Comparison of ENCODE assay signal across 14 cellular contexts in genomic region chr9:127829205-127829935, GRCh38. TPM values are rescaled to one million over a fixed set of nuclear protein-coding genes. Genes with fewer than 3 reads are reported as not detected.
DNase-seq lines count a peak whose midpoint lies in the region; ATAC-seq and TF ChIP-seq lines count a peak whose summit lies in the region.
"Had no signal": no experiment of that assay in that cellular context is flagged by ENCODE, and none has a peak within 500 bp of the region (broad histone marks: within the 10 kb centered on the region; RNA-seq: fewer than 3 reads in every experiment).

No MANE protein-coding gene starts in this region.

- no TSS peak for BruUV-seq in HCT116 (replicated peaks; lab: Mats Ljungman, UMichigan)

- no peak overlapping the region for H4K5ac ChIP-seq in mesendoderm (ENCODE audit: low read length)

- H2AFZ ChIP-seq in HCT116 (ENCODE audit: low read depth, low read length, poor library complexity, severe bottlenecking): peak overlapping the region; percentile 79

- no peaks in the 10 kb centered on the region for H4K20me1 ChIP-seq in HCT116 (ENCODE audit: insufficient read depth)

- ATAC-seq in HCT116 (no peak), GM19351 (IDR thresholded peaks at IDR 0.05; ENCODE audit: unreplicated experiment) (no peak), GM18858 (IDR thresholded peaks at IDR 0.05; ENCODE audit: unreplicated experiment) (no peak), HG03342 (IDR thresholded peaks at IDR 0.05; ENCODE audit: unreplicated experiment) (no peak)
- no peak for ATAC-seq in central memory CD8-positive, alpha-beta T cell (replicated peaks; ENCODE audit: extremely low read depth, poor library complexity, severe bottlenecking)
- ATAC-seq in stimulated activated memory B cell treated with anti-CD40 and anti-IgM and Interleukin-4, amounts not matched to agents 10 μg/mL and 1 μg/mL and 100 μg/mL, for 72 hours: peak; percentile 5
- no peak for ATAC-seq in activated CD4-positive, CD25-positive, alpha-beta regulatory T cell treated with anti-CD3 and anti-CD28 coated beads, Interleukin-2, amount 50 U/mL, for 24 hours

- intact Hi-C loops in HCT116 (cut with micrococcal nuclease): no loop called here

- H3K27me3 Mint-ChIP-seq in central memory CD8-positive, alpha-beta T cell: no peaks in the 10 kb centered on the region
- no peaks in the 10 kb centered on the region for H3K27me3 Mint-ChIP-seq in stimulated activated memory B cell treated with anti-CD40 and anti-IgM and Interleukin-4, amounts not matched to agents 10 μg/mL and 1 μg/mL and 100 μg/mL, for 72 hours

- no peak overlapping the region for H4K8ac ChIP-seq in mesendoderm (ENCODE audit: low read depth, low read length)

- TF ChIP-seq POLR2A in HCT116 (IDR thresholded peaks at IDR 0.05; ENCODE audit: borderline replicate concordance, extremely low read depth, insufficient read depth, insufficient read length): no peak

- no peaks in the 10 kb centered on the region for H3K9me3 Mint-ChIP-seq in central memory CD8-positive, alpha-beta T cell
- no peaks in the 10 kb centered on the region for H3K9me3 Mint-ChIP-seq in stimulated activated memory B cell treated with anti-CD40 and anti-IgM and Interleukin-4, amounts not matched to agents 10 μg/mL and 1 μg/mL and 100 μg/mL, for 72 hours

- no peaks in the 10 kb centered on the region for H3K27me3 ChIP-seq in HCT116 (ENCODE audit: insufficient read depth, low read length)
- H3K27me3 ChIP-seq in mesendoderm (ENCODE audit: insufficient read depth, low read length, poor library complexity): no peaks in the 10 kb centered on the region

- RAD21 ChIA-PET in HCT116 (lab: Charles Lee; ENCODE audit: low non-redundant PET in 1 of 2, low total read pairs in 2 of 2, uncharacterized antibody in 2 of 2, unreplicated experiment in 2 of 2): no interaction called here

- no peak overlapping the region for H2AK5ac ChIP-seq in mesendoderm (ENCODE audit: low read length)

- H3K36me3 ChIP-seq in HCT116 (ENCODE audit: control insufficient read depth in 1 of 2, insufficient read depth in 2 of 2, low read length in 2 of 2) (no peaks in the 10 kb centered on the region), mesendoderm (ENCODE audit: control insufficient read depth, insufficient read depth, low read length) (no peaks in the 10 kb centered on the region)

- no peak for TF ChIP-seq RAD21 in HCT116 (IDR thresholded peaks at IDR 0.05; ENCODE audit: low read depth)

- POLR2A ChIA-PET in HCT116 (lab: Charles Lee): interaction anchor here (0.6 kb wide), 2 partner anchors 72 to 373 kb away, joined by 3 to 4 read pairs; no protein-coding TSS in a partner anchor

- H3K4me2 ChIP-seq in HCT116 (ENCODE audit: low read length) (peak overlapping the region; percentile 87; the same call in 1 of the 2 replicates), mesendoderm (ENCODE audit: low read length) (no peak overlapping the region)

- H2BK120ac ChIP-seq in mesendoderm (ENCODE audit: low read depth, low read length): peak overlapping the region; percentile 16

- no peaks in the 10 kb centered on the region for H3K9me3 ChIP-seq in HCT116 (ENCODE audit: control insufficient read depth in 1 of 2, insufficient read depth in 1 of 2, low read depth in 1 of 2, low read length in 2 of 2)

- H3K4me3 ChIP-seq in HCT116 (replicated peaks in 1 of 2; ENCODE audit: low read depth in 1 of 2, low read length in 2 of 2) (no peak overlapping the region), mesendoderm (ENCODE audit: low read length) (no peak overlapping the region)

- CTCF ChIA-PET in HCT116 (lab: Charles Lee): no interaction called here

- H3K27ac ChIP-seq in HCT116 (ENCODE audit: low read depth, low read length) (no peak overlapping the region), mesendoderm (ENCODE audit: low read depth, low read length) (no peak overlapping the region)
- H3K27ac ChIP-seq: HL-60 had no signal

- no peaks in the 10 kb centered on the region for H3K79me2 ChIP-seq in HCT116 (ENCODE audit: insufficient read depth, low read length)
- no peaks in the 10 kb centered on the region for H3K79me2 ChIP-seq in mesendoderm (ENCODE audit: control insufficient read depth, insufficient read depth, low read length)

- no peak overlapping the region for H3K56ac ChIP-seq in mesendoderm (ENCODE audit: low read length)

- DNase-seq in HCT116 (ENCODE audit: low read depth, low spot score) (no peak), mesendoderm (no peak)
- DNase-seq in central memory CD8-positive, alpha-beta T cell (ENCODE audit: low spot score in 2 of 2): no peak
- DNase-seq: activated CD4-positive, alpha-beta T cell treated with anti-CD3 and anti-CD28 coated beads, Interleukin-2, amount 50 U/mL, for 1 hour; activated naive CD4-positive, alpha-beta T cell treated with Interleukin-2 at 50 U/mL for 16 hours; stimulated activated CD4-positive, alpha-beta T cell treated with anti-CD3 and anti-CD28 coated beads, Interleukin-4, amount 100 ng/mL, for 1 hour; T-helper 2 cell had no signal

- no peaks in the 10 kb centered on the region for H3K9me2 ChIP-seq in HCT116 (ENCODE audit: insufficient read depth)

- no peak overlapping the region for H2BK5ac ChIP-seq in mesendoderm (ENCODE audit: low read length)

- peak overlapping the region; percentile 30 for H3K23ac ChIP-seq in mesendoderm (ENCODE audit: low read length)

- peaks cover 6% of the 10 kb centered on the region for H3K4me1 Mint-ChIP-seq in central memory CD8-positive, alpha-beta T cell
- H3K4me1 Mint-ChIP-seq in stimulated activated memory B cell treated with anti-CD40 and anti-IgM and Interleukin-4, amounts not matched to agents 10 μg/mL and 1 μg/mL and 100 μg/mL, for 72 hours: peaks cover 5% of the 10 kb centered on the region

- peaks cover 16% of the 10 kb centered on the region for H3K36me3 Mint-ChIP-seq in central memory CD8-positive, alpha-beta T cell (ENCODE audit: insufficient read depth)
- no peaks in the 10 kb centered on the region for H3K36me3 Mint-ChIP-seq in stimulated activated memory B cell treated with anti-CD40 and anti-IgM and Interleukin-4, amounts not matched to agents 10 μg/mL and 1 μg/mL and 100 μg/mL, for 72 hours

- no peak overlapping the region for H3K4me3 Mint-ChIP-seq in central memory CD8-positive, alpha-beta T cell
- H3K4me3 Mint-ChIP-seq in stimulated activated memory B cell treated with anti-CD40 and anti-IgM and Interleukin-4, amounts not matched to agents 10 μg/mL and 1 μg/mL and 100 μg/mL, for 72 hours: no peak overlapping the region

- H2BK15ac ChIP-seq in mesendoderm (replicated peaks; ENCODE audit: low read depth): no peak overlapping the region

- peak overlapping the region; percentile 41 for H3K27ac Mint-ChIP-seq in central memory CD8-positive, alpha-beta T cell (ENCODE audit: low read depth)
- H3K27ac Mint-ChIP-seq in stimulated activated memory B cell treated with anti-CD40 and anti-IgM and Interleukin-4, amounts not matched to agents 10 μg/mL and 1 μg/mL and 100 μg/mL, for 72 hours: peak overlapping the region; percentile 15

- no peak overlapping the region for H3K9ac ChIP-seq in HCT116 (ENCODE audit: low read length)
- no peak overlapping the region for H3K9ac ChIP-seq in mesendoderm (ENCODE audit: low read length)

- H3K4ac ChIP-seq in mesendoderm (ENCODE audit: low read depth, low read length): no peak overlapping the region

- H3K18ac ChIP-seq in mesendoderm (ENCODE audit: low read length): no peak overlapping the region

- peaks cover 17 to 25% of the 10 kb centered on the region in 2 experiments for H3K4me1 ChIP-seq in HCT116 (ENCODE audit: control insufficient read depth in 1 of 2, insufficient read depth in 2 of 2, low read length in 2 of 2)
- H3K4me1 ChIP-seq in mesendoderm (ENCODE audit: control insufficient read depth, low read depth, low read length): peaks cover 4% of the 10 kb centered on the region

- WGBS in mesendoderm (ENCODE audit: extremely low coverage, insufficient coverage, low lambda C conversion rate): no CpG with 5 or more reads among the region's 6 CpGs

- no peaks in the 10 kb centered on the region for H3K79me1 ChIP-seq in mesendoderm (ENCODE audit: low read length)

- TF ChIP-seq CTCF in HCT116 (IDR thresholded peaks at IDR 0.05 in 2 of 3, conservative IDR thresholded peaks at IDR 0.05 in 1 of 3; ENCODE audit: borderline replicate concordance in 1 of 3, insufficient read depth in 1 of 3, low read depth in 2 of 3, low read length in 2 of 3): no peak

TF ChIP-seq in HCT116, 20 proteins besides CTCF, POLR2A, EP300 and RAD21 (continues in another document):
- no peak for TF ChIP-seq POLR2AphosphoS5 (IDR thresholded peaks at IDR 0.05; ENCODE audit: low read depth, low read length)
- TF ChIP-seq EGR1 (IDR thresholded peaks at IDR 0.05; ENCODE audit: low read depth): no peak
- no peak for TF ChIP-seq EZH2phosphoT487 (IDR thresholded peaks at IDR 0.05; ENCODE audit: borderline replicate concordance)
- no peak for TF ChIP-seq MAX (IDR thresholded peaks at IDR 0.05)
- TF ChIP-seq EZH2 (IDR thresholded peaks at IDR 0.05): no peak
- TF ChIP-seq SP1 (IDR thresholded peaks at IDR 0.05; ENCODE audit: low read depth): no peak

RNA-seq across cellular contexts. Expression of gene ENG, which starts 25.1 kb away (rescaled TPM):
- 0.76 TPM for total RNA-seq in HCT116 (2021; ENCODE audit: unreplicated experiment)
- polyA plus RNA-seq in HCT116 (2012): 2.2 and 3.6 TPM in 2 replicates
- polyA plus RNA-seq in mesendoderm (2013, experiment 1 of 2): 5.9 TPM
- polyA plus RNA-seq in mesendoderm (2013, experiment 2 of 2): 5.4 TPM
- total RNA-seq: OCI-LY7 had no signal

RNA-seq across cellular contexts. Expression of gene FPGS, which starts 26.7 kb away (rescaled TPM):
- 70.6 TPM for total RNA-seq in HCT116 (2021; ENCODE audit: unreplicated experiment)
- 57.9 and 59.2 TPM in 2 replicates for polyA plus RNA-seq in HCT116 (2012)
- 34.2 TPM for polyA plus RNA-seq in mesendoderm (2013, experiment 1 of 2)
- polyA plus RNA-seq in mesendoderm (2013, experiment 2 of 2): 34.4 TPM

RNA-seq across cellular contexts. Expression of gene CDK9, which starts 43.5 kb away (rescaled TPM):
- total RNA-seq in HCT116 (2021; ENCODE audit: unreplicated experiment): 102 TPM
- 73.7 and 74.4 TPM in 2 replicates for polyA plus RNA-seq in HCT116 (2012)
- polyA plus RNA-seq in mesendoderm (2013, experiment 1 of 2): 50.9 TPM
- polyA plus RNA-seq in mesendoderm (2013, experiment 2 of 2): 48.8 TPM

RNA-seq across cellular contexts. Expression of gene AK1, which starts 48.1 kb away (rescaled TPM):
- 61.1 TPM for total RNA-seq in HCT116 (2021; ENCODE audit: unreplicated experiment)
- polyA plus RNA-seq in HCT116 (2012): 70.6 and 74.2 TPM in 2 replicates
- 24.5 TPM for polyA plus RNA-seq in mesendoderm (2013, experiment 1 of 2)
- polyA plus RNA-seq in mesendoderm (2013, experiment 2 of 2): 21.1 TPM

RNA-seq across cellular contexts. Expression of gene SH2D3C, which starts 50.9 kb away (rescaled TPM):
- 1.3 TPM for total RNA-seq in HCT116 (2021; ENCODE audit: unreplicated experiment)
- 1.3 and 1.4 TPM in 2 replicates for polyA plus RNA-seq in HCT116 (2012)
- 2.0 TPM for polyA plus RNA-seq in mesendoderm (2013, experiment 1 of 2)
- polyA plus RNA-seq in mesendoderm (2013, experiment 2 of 2): 2.3 TPM
